Comparison of ENCODE assay signal across 1 cellular context in genomic region chr11:2732261-2732939, GRCh38.
TF ChIP-seq lines count a peak whose summit lies in the region.

No MANE protein-coding gene starts in this region.

TF ChIP-seq in H1, 55 proteins besides CTCF, POLR2A, EP300 and RAD21:
- TF ChIP-seq POU5F1 (IDR thresholded peaks at IDR 0.05; ENCODE audit: low read depth, low read length) (no peak), FOSL1 (IDR thresholded peaks at IDR 0.05; ENCODE audit: insufficient read depth, low read depth, low read length) (no peak), SP2 (IDR thresholded peaks at IDR 0.05; ENCODE audit: low read length) (no peak), BCL11A (IDR thresholded peaks at IDR 0.05; ENCODE audit: low read depth in 2 of 2, low read length in 2 of 2) (no peak), RXRA (IDR thresholded peaks at IDR 0.05; ENCODE audit: insufficient read depth, low read depth, low read length) (no peak), ATF3 (IDR thresholded peaks at IDR 0.05; ENCODE audit: insufficient read depth, low read depth, low read length) (no peak), RNF2 (IDR thresholded peaks at IDR 0.05; ENCODE audit: borderline replicate concordance, low read depth, low read length, missing control alignments, poor library complexity, severe bottlenecking) (no peak), JUN (IDR thresholded peaks at IDR 0.05; ENCODE audit: low read depth, low read length) (no peak), GTF2F1 (IDR thresholded peaks at IDR 0.05; ENCODE audit: borderline replicate concordance, low read depth, low read length) (no peak)
